In the genomic region with DNA sequence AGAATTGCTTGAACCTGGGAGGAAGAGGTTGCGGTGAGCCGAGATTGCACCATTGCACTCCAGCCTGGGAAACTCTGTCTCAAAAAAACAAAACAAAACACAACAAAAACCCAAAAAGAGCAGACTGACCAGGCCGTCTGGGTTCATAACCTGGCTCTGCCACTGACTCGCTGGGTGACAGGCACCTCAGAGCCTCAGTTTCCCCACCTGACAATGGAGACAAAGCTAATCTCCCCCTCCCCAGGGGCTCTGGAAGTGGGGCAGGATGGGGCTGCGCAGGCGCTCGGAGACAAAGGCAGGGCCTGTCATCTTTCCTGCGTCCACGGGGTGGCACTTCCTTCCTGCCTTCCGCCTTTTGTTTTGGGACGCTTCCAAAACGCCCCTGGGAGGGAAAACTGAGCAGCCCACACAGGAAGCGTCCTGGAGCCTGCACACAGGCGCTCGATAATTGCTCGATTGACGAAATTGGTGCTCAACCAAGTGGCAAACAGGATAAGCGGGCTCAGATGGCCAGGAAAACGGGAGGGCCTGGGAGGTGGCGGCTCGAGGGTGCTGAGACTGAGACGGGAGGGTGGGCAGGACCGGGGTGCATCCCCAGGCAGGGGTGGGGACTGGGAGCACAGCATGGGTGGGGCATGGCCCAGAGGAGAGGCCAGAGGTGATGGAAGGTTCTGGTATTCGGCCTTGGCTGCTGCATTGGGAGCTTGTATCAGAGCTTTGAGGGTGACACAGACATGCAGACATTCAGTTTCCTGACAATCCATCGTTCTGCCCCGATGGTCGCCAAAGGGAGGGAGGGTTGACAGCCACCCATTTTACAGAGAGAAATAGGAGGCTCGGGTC, we compare ENCODE assay signal across 1 cellular context.
TF ChIP-seq lines count a peak whose summit lies in the region.

No MANE protein-coding gene starts in this region.

TF ChIP-seq in A549, 52 proteins besides CTCF, POLR2A, EP300 and RAD21 (continued from another document):
- TF ChIP-seq, protein P1, sequence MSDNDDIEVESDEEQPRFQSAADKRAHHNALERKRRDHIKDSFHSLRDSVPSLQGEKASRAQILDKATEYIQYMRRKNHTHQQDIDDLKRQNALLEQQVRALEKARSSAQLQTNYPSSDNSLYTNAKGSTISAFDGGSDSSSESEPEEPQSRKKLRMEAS (IDR thresholded peaks at IDR 0.05), result peak; percentile 74
- TF ChIP-seq, protein P2, sequence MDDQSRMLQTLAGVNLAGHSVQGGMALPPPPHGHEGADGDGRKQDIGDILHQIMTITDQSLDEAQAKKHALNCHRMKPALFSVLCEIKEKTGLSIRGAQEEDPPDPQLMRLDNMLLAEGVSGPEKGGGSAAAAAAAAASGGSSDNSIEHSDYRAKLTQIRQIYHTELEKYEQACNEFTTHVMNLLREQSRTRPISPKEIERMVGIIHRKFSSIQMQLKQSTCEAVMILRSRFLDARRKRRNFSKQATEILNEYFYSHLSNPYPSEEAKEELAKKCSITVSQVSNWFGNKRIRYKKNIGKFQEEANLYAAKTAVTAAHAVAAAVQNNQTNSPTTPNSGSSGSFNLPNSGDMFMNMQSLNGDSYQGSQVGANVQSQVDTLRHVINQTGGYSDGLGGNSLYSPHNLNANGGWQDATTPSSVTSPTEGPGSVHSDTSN (IDR thresholded peaks at IDR 0.05), result peak; percentile 15; the same call in 1 of the 2 replicates
- TF ChIP-seq MAFK (IDR thresholded peaks at IDR 0.05; ENCODE audit: partially characterized antibody), result peak; percentile 18
- TF ChIP-seq HOXB13 (CRISPR knock-in tag; IDR thresholded peaks at IDR 0.05; ENCODE audit: low read depth), result no peak
TF ChIP-seq in A549: peak in this region for 6.
